10 cellular contexts compared by ENCODE assay signal in genomic region chr10:45375716-45376231, GRCh38. TPM values are rescaled to one million over a fixed set of nuclear protein-coding genes. Genes with fewer than 3 reads are reported as not detected.
A peak's percentile ranks its signal among the peaks of the same experiment; 100 is the strongest.
DNase-seq lines count a peak whose midpoint lies in the region; ATAC-seq and TF ChIP-seq lines count a peak whose summit lies in the region.
"Had no signal": no experiment of that assay in that cellular context is flagged by ENCODE, and none has a peak within 500 bp of the region (broad histone marks: within the 10 kb centered on the region; RNA-seq: fewer than 3 reads in every experiment).

No MANE protein-coding gene starts in this region.

- H3K4me3 ChIP-seq in mucosa of descending colon = no peak overlapping the region

- H3K36me3 ChIP-seq in mucosa of descending colon (ENCODE audit: low read depth) = no peaks in the 10 kb centered on the region

- ATAC-seq in GM21423 (IDR thresholded peaks at IDR 0.05; ENCODE audit: unreplicated experiment) = peak; percentile 26
- peak; percentile 11 for ATAC-seq in mucosa of descending colon
- no peak for ATAC-seq in HG03565 (IDR thresholded peaks at IDR 0.05; ENCODE audit: unreplicated experiment)

- intact Hi-C loops in mucosa of descending colon (cut with DNase I, micrococcal nuclease) = no loop called here

- peak; percentile 4 for DNase-seq in GDM1 (lab: John Stamatoyannopoulos, UW)
- peak; percentile 80 for DNase-seq in SKM-1 treated with dmso at 0.1 percent for 144 hours (lab: John Stamatoyannopoulos, UW; ENCODE audit: unreplicated experiment)
- DNase-seq in mucosa of descending colon = peak in 1 of 3 donors; percentile 43
- DNase-seq in NCI-H446 (lab: John Stamatoyannopoulos, UW) = no peak
- DNase-seq in C1 segment of cervical spinal cord (lab: John Stamatoyannopoulos, UW) = no peak
- DNase-seq in AG08396 (ENCODE audit: low spot score) = no peak
- DNase-seq: DND-41, NCI-H2029 treated with DMSO at 0.1 percent for 48 hours had no signal

- TF ChIP-seq CTCF in mucosa of descending colon (IDR thresholded peaks at IDR 0.05) = no peak

- no peaks in the 10 kb centered on the region for H3K9me3 ChIP-seq in mucosa of descending colon

- H3K4me1 ChIP-seq in mucosa of descending colon (ENCODE audit: low read depth) = peaks cover 18% of the 10 kb centered on the region

RNA-seq across cellular contexts. Expression of gene ALOX5, which starts 1.8 kb away (rescaled TPM):
- total RNA-seq in mucosa of descending colon = 10 to 100 TPM in 2 of 3 donors, 1 to 10 TPM in 1; 8.2 to 14.9 (median 14.3) TPM

Comparison
In these comparisons a context has a peak if more than half of its experiments do, and no peak if none do; other contexts are left out.
1. DNase-seq: peak in GDM1 (single experiment) and SKM-1 treated with dmso at 0.1 percent for 144 hours (single experiment); none in NCI-H446 (0 of 2), C1 segment of cervical spinal cord (0 of 14) and AG08396 (single experiment).